Comparison of ENCODE assay signal across 14 cellular contexts in genomic region chr14:100827140-100827517, GRCh38. TPM values are rescaled to one million over a fixed set of nuclear protein-coding genes. Genes with fewer than 3 reads are reported as not detected.
DNase-seq lines count a peak whose midpoint lies in the region; ATAC-seq and TF ChIP-seq lines count a peak whose summit lies in the region.
"Had no signal": no experiment of that assay in that cellular context is flagged by ENCODE, and none has a peak within 500 bp of the region (broad histone marks: within the 10 kb centered on the region; RNA-seq: fewer than 3 reads in every experiment).

No MANE protein-coding gene starts in this region.

- no peak overlapping the region for H3K27ac Mint-ChIP-seq in T-cell
- H3K27ac Mint-ChIP-seq: CD8-positive, alpha-beta memory T cell; H9 had no signal

- no peak overlapping the region for H3K9ac ChIP-seq in HUES64 (ENCODE audit: low read depth, low read length)

- H3K27me3 ChIP-seq in AG04450 (ENCODE audit: control insufficient read depth, insufficient read depth, low read length) (no peaks in the 10 kb centered on the region), HUES64 (ENCODE audit: insufficient read depth, low read length) (no peaks in the 10 kb centered on the region)

- TF ChIP-seq CTCF in AG04450 (IDR thresholded peaks at IDR 0.05; ENCODE audit: low read depth, low read length) (peak; percentile 53), coronary artery (IDR thresholded peaks at IDR 0.05) (no peak)

- no peak overlapping the region for H3K4me3 Mint-ChIP-seq in T-cell
- H3K4me3 Mint-ChIP-seq: H9, IgD-negative memory B cell, neural crest cell had no signal

- ATAC-seq in T-cell (replicated peaks in 1 of 4) (no peak), GM21723 (IDR thresholded peaks at IDR 0.05; ENCODE audit: unreplicated experiment) (no peak)

- peaks cover 32% of the 10 kb centered on the region for H3K9me3 ChIP-seq in AG04450 (ENCODE audit: control insufficient read depth, insufficient read depth, low read length)
- H3K9me3 ChIP-seq in HUES64 (ENCODE audit: insufficient read depth, low read depth, low read length), result peaks cover 7% of the 10 kb centered on the region

- POLR2A ChIA-PET in AG04450 (lab: Yijun Ruan, JAX) (no interaction called here), T-cell (lab: Charles Lee) (no interaction called here)

- DNase-seq in AG04450 (ENCODE audit: low read depth, low spot score) (no peak), coronary artery (ENCODE audit: low spot score) (no peak), myocyte (ENCODE audit: low read depth) (peak; percentile 30), T-helper 1 cell (no peak), T-cell (no peak)
- no peak for DNase-seq in stimulated activated CD4-positive, alpha-beta T cell treated with anti-CD3 and anti-CD28 coated beads, Interleukin-4, amount 100 ng/mL, for 1 hour
- DNase-seq: activated effector memory CD4-positive, alpha-beta T cell treated with Interleukin-2 at 50 U/mL for 16 hours; CD8-positive, alpha-beta memory T cell; H9; NCI-H82 had no signal

- H3K27ac ChIP-seq in AG04450 (ENCODE audit: low read depth, low read length) (peak overlapping the region; percentile 85), HUES64 (ENCODE audit: low read depth, low read length) (no peak overlapping the region), coronary artery (peak overlapping the region in 1 of 2 donors; percentile 58)

- H3K27me3 Mint-ChIP-seq in T-cell, result peaks cover 38 to 60% of the 10 kb centered on the region in 2 donors

- H3K9me3 Mint-ChIP-seq in T-cell, result peaks cover 0 to 4% (median 3%) of the 10 kb centered on the region in 3 donors

- CTCF ChIA-PET in AG04450 (lab: Charles Lee) (no interaction called here), T-cell (lab: Charles Lee) (no interaction called here)

- WGBS in HUES64, result 93% methylated on average over 25 of the region's 25 CpGs

- no peaks in the 10 kb centered on the region for H3K36me3 Mint-ChIP-seq in T-cell
- H3K36me3 Mint-ChIP-seq: CD8-positive, alpha-beta memory T cell; IgD-negative memory B cell had no signal

- no peaks in the 10 kb centered on the region for H3K36me3 ChIP-seq in HUES64 (ENCODE audit: insufficient read depth, low read length)

- H3K4me1 Mint-ChIP-seq in T-cell, result peaks cover 6 to 16% (median 8%) of the 10 kb centered on the region in 3 donors

- peaks cover 25% of the 10 kb centered on the region for H3K4me1 ChIP-seq in HUES64 (ENCODE audit: insufficient read depth, low read length)

- H3K4me3 ChIP-seq in AG04450 (ENCODE audit: low read depth, low read length) (peak overlapping the region; percentile 86), HUES64 (ENCODE audit: low read length) (peak overlapping the region; percentile 38; the same call in 1 of the 2 replicates), coronary artery (peak overlapping the region; percentile 65)

RNA-seq across cellular contexts. Expression of gene MEG3, which starts 1.2 kb away (rescaled TPM):
- 306 and 310 TPM in 2 replicates for polyA plus RNA-seq in AG04450 (2011; rRNA removed)
- polyA minus RNA-seq in AG04450 (2011; rRNA and poly(A)+ RNA removed), result 116 and 134 TPM in 2 replicates
- 2.2 TPM for polyA plus RNA-seq in HUES64 (2013, experiment 1 of 2)
- polyA plus RNA-seq in HUES64 (2013, experiment 2 of 2), result 2.4 TPM
- total RNA-seq in myocyte (289 and 326 TPM in 2 replicates), T-cell (1 to 10 TPM in 3 of 5 donors, not detected in 2; 2.3 to 3.4 (median 2.4) TPM)
- polyA plus RNA-seq in myocyte (2012), result 176 TPM
- polyA plus RNA-seq: CD8-positive, alpha-beta memory T cell; IgD-negative memory B cell had no signal

Comparison
In these comparisons a context has a peak if more than half of its experiments do, and no peak if none do; other contexts are left out.
1. RNA of gene MEG3, which starts 1.2 kb away (total RNA-seq): 289 to 326 TPM in myocyte; 2.3 to 3.4 TPM in T-cell; every median in the first group is over 10 times any median in the second.
2. Peak in every context shown above with its lines, with median percentiles within 50 percentile points of each other: H3K4me3 ChIP-seq.